Comparison of ENCODE assay signal across 17 cellular contexts in the genomic region with DNA sequence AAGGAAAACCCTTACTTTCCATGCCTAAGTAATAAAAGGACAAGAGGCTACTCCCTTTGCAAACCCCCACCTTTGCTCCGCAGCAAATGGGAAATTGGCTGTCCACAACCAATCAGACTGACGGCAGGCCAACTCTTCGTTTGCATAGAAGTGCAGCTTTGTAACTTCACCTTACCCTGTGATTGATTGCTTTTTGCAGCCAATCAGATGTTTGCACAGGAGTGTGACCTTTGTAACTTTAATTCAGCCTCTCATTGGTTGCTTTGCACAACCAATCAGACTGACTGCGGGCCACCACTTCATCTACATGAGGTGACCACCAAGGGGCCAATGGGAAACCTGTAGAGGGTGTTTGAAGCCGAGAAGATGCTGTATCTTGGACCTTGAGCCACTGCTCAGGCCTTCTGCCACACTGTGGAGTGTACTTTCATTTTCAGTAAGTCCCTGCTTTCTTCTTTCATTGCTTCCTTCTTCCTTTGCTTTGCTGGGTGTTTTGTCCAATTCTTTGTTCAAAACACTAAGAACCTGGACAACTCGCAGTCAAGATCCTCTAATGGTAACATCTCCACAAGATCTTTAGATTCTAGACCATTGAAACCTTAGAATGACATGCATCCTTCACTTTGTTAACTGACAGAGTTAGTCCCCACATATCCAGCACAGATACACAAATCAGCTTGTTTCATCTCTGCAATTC. TPM values are rescaled to one million over a fixed set of nuclear protein-coding genes. Genes with fewer than 3 reads are reported as not detected.
DNase-seq lines count a peak whose midpoint lies in the region; ATAC-seq and TF ChIP-seq lines count a peak whose summit lies in the region.
"Had no signal": no experiment of that assay in that cellular context is flagged by ENCODE, and none has a peak within 500 bp of the region (broad histone marks: within the 10 kb centered on the region; RNA-seq: fewer than 3 reads in every experiment).

No MANE protein-coding gene starts in this region.

- H3K27me3 ChIP-seq in heart right ventricle (no peaks in the 10 kb centered on the region), heart left ventricle (no peaks in the 10 kb centered on the region), SJCRH30 (no peaks in the 10 kb centered on the region)
- H3K27me3 ChIP-seq: brain microvascular endothelial cell, SJSA1, uterus had no signal

- no peak for ATAC-seq in heart right ventricle
- no peak for ATAC-seq in heart left ventricle
- no peak for ATAC-seq in HG03457 (IDR thresholded peaks at IDR 0.05; ENCODE audit: unreplicated experiment)
- ATAC-seq: lower lobe of right lung had no signal

- H3K9me3 ChIP-seq in heart right ventricle (no peaks in the 10 kb centered on the region), heart left ventricle (no peaks in the 10 kb centered on the region), SJCRH30 (replicated peaks) (no peaks in the 10 kb centered on the region)
- H3K9me3 ChIP-seq: lower lobe of right lung, SJSA1, uterus had no signal

- TF ChIP-seq CTCF in heart right ventricle (IDR thresholded peaks at IDR 0.05) (no peak), heart left ventricle (IDR thresholded peaks at IDR 0.05) (no peak)

- no peak for TF ChIP-seq POLR2A in heart left ventricle (IDR thresholded peaks at IDR 0.05)

- DNase-seq in heart right ventricle (no peak), heart left ventricle (no peak), SJCRH30 (peak; percentile 8 to 33), iPS DF 4.7 (ENCODE audit: extremely low read depth, low spot score) (peak; percentile 22), occipital lobe (lab: John Stamatoyannopoulos, UW) (no peak), cerebellum (ENCODE audit: low spot score) (no peak), SK-N-DZ (ENCODE audit: low spot score) (no peak)
- DNase-seq: activated CD4-positive, CD25-positive, alpha-beta regulatory T cell; activated T-cell treated with anti-CD3 and anti-CD28 coated beads, Interleukin-2, amount 50 U/mL, for 48 hours; brain microvascular endothelial cell; DMS79; lower lobe of right lung; NCI-H146; NCI-H774; uterus had no signal

- intact Hi-C loops in heart right ventricle (cut with DNase I): no loop called here
- intact Hi-C loops in heart left ventricle (cut with DNase I): no loop called here

- WGBS in heart right ventricle, 2 donors: 90 to 91% methylated on average over 6 of the region's 6 CpGs
- WGBS in heart left ventricle, 4 donors: 87 to 89% (median 88%) methylated on average over 6 of the region's 6 CpGs

- H3K4me1 ChIP-seq in heart right ventricle: peaks cover 0 to 19% (median 7%) of the 10 kb centered on the region in 9 donors
- H3K4me1 ChIP-seq in heart left ventricle: peaks cover 0 to 20% (median 2%) of the 10 kb centered on the region in 12 donors
- no peaks in the 10 kb centered on the region for H3K4me1 ChIP-seq in SJCRH30
- H3K4me1 ChIP-seq: lower lobe of right lung, SJSA1, uterus had no signal

- H3K36me3 ChIP-seq in heart right ventricle: no peaks in the 10 kb centered on the region
- no peaks in the 10 kb centered on the region for H3K36me3 ChIP-seq in heart left ventricle
- H3K36me3 ChIP-seq in SJCRH30: no peaks in the 10 kb centered on the region
- H3K36me3 ChIP-seq: brain microvascular endothelial cell, lower lobe of right lung, SJSA1, uterus had no signal

- H3K27ac ChIP-seq in heart right ventricle: peak overlapping the region in 6 of 10 donors; percentile 6 to 49 (median 25)
- peak overlapping the region in 6 of 12 donors; percentile 7 to 59 (median 30) for H3K27ac ChIP-seq in heart left ventricle
- H3K27ac ChIP-seq in SJCRH30: no peak overlapping the region
- H3K27ac ChIP-seq: brain microvascular endothelial cell, lower lobe of right lung, SJSA1, uterus had no signal

- H3K4me3 ChIP-seq in heart right ventricle (no peak overlapping the region), heart left ventricle (no peak overlapping the region), SJCRH30 (no peak overlapping the region; the same call in 1 of the 2 replicates)
- H3K4me3 ChIP-seq: lower lobe of right lung, SJSA1, uterus had no signal

RNA-seq across cellular contexts. Expression of a gene that starts 51.3 kb away (rescaled TPM):
- 1 to 10 TPM; 1.1 to 5.9 (median 3.2) TPM for total RNA-seq in heart right ventricle
- polyA plus RNA-seq in heart right ventricle: 1 to 10 TPM in 1 of 2 donors, under 1 TPM in 1; 0.59 to 1.9 TPM
- total RNA-seq in heart left ventricle: 1 to 10 TPM in 8 of 9 donors, under 1 TPM in 1; 0.62 to 6.5 (median 2.5) TPM
- polyA plus RNA-seq in heart left ventricle: 1 to 10 TPM in 1 of 2 donors, under 1 TPM in 1; 0.29 to 1.1 TPM
- 10.4 and 12.4 TPM in 2 replicates for total RNA-seq in SJCRH30 (2014; rRNA removed; shearing (Covaris generic))
- 1.4 TPM for total RNA-seq in occipital lobe
- 37.3 TPM for total RNA-seq in cerebellum
- polyA plus RNA-seq in SK-N-DZ (2014; cell fraction: cytosol; rRNA removed): 0.23 and 0.30 TPM in 2 replicates
- polyA plus RNA-seq in SK-N-DZ (2014; cell fraction: nucleus; rRNA removed): 0.35 and 0.97 TPM in 2 replicates

Comparison
In these comparisons a context has a peak if more than half of its experiments do, and no peak if none do; other contexts are left out.
1. DNase-seq: peak in SJCRH30 (2 of 2) and iPS DF 4.7 (single experiment); none in heart right ventricle (0 of 2), heart left ventricle (0 of 5), occipital lobe (single experiment), cerebellum (single experiment) and SK-N-DZ (single experiment).